ENCODE assay signal across 21 cellular contexts in genomic region chr9:36999728-37000333, GRCh38. TPM values are rescaled to one million over a fixed set of nuclear protein-coding genes. Genes with fewer than 3 reads are reported as not detected.
DNase-seq lines count a peak whose midpoint lies in the region; ATAC-seq, FAIRE-seq and TF ChIP-seq lines count a peak whose summit lies in the region.
"Had no signal": no experiment of that assay in that cellular context is flagged by ENCODE, and none has a peak within 500 bp of the region (broad histone marks: within the 10 kb centered on the region; RNA-seq: fewer than 3 reads in every experiment).

No MANE protein-coding gene starts in this region.

- intact Hi-C loops in CD14-positive monocyte (cut with micrococcal nuclease) (no loop called here), K562 (cut with micrococcal nuclease) (loop anchor here (5.0 kb wide), 3 partner anchors 262 to 412 kb away; no protein-coding TSS in a partner anchor)

- H3K79me2 ChIP-seq in K562 (ENCODE audit: control insufficient read depth, insufficient read depth, low read length), result no peaks in the 10 kb centered on the region

- H3K36me3 ChIP-seq in K562 (ENCODE audit: control insufficient read depth, insufficient read depth, low read length), result no peaks in the 10 kb centered on the region
- H3K36me3 ChIP-seq: transverse colon had no signal

- peaks cover 5 to 11% of the 10 kb centered on the region in 2 experiments; a peak in 3 of 5 replicates for H3K4me1 ChIP-seq in K562 (replicated peaks in 1 of 2; ENCODE audit: control insufficient read depth in 2 of 2, insufficient read depth in 2 of 2, low read length in 2 of 2)

- H3K36me3 Mint-ChIP-seq in CD14-positive monocyte (peaks cover 0 to 2% of the 10 kb centered on the region in 2 donors), endothelial cell (ENCODE audit: low read depth, unreplicated experiment) (no peaks in the 10 kb centered on the region)

- peak; percentile 29 for ATAC-seq in GM18502 (IDR thresholded peaks at IDR 0.05; ENCODE audit: poor library complexity, unreplicated experiment)
- peak; percentile 29 for ATAC-seq in HG03342 (IDR thresholded peaks at IDR 0.05; ENCODE audit: unreplicated experiment)
- ATAC-seq in K562, result peak; percentile 33; the same call in 1 of the 3 replicates
- no peak for ATAC-seq in HG03469 (IDR thresholded peaks at IDR 0.05; ENCODE audit: unreplicated experiment)
- ATAC-seq: right cardiac atrium, SK-N-SH treated with all-trans-retinoic acid at 6 μM for 48 hours had no signal

- DNase-seq in CD14-positive monocyte (ENCODE audit: low spot score) (no peak), K562 (ENCODE audit: extremely low read depth in 1 of 4, low spot score in 3 of 4) (peak in 1 of 4 experiments; percentile 6), caudate nucleus (lab: John Stamatoyannopoulos, UW) (no peak), endothelial cell (ENCODE audit: low spot score) (no peak)
- no peak for DNase-seq in effector CD4-positive, alpha-beta T cell
- DNase-seq: activated effector memory CD4-positive, alpha-beta T cell treated with Interleukin-2 at 50 U/mL for 16 hours; Calu3; GF-D8; NCI-H1436 treated with DMSO at 0.1 percent for 48 hours; right cardiac atrium; stimulated activated CD4-positive, alpha-beta T cell treated with anti-CD3 and anti-CD28 coated beads, Interleukin-4, amount 100 ng/mL, for 24 hours; transverse colon; WERI-Rb-1 had no signal

- TF ChIP-seq POLR2A in K562 (conservative IDR thresholded peaks at IDR 0.05), result no peak

- POLR2A ChIA-PET in K562 (lab: Yijun Ruan, JAX), result no interaction called here

- no peak for FAIRE-seq in K562 (lab: Jason Lieb, UNC)
- FAIRE-seq: colon had no signal

- TF ChIP-seq CTCF in CD14-positive monocyte (IDR thresholded peaks at IDR 0.05), result no peak
- TF ChIP-seq CTCF in K562 (IDR thresholded peaks at IDR 0.05 in 2 of 3, conservative IDR thresholded peaks at IDR 0.05 in 1 of 3; ENCODE audit: insufficient read depth in 2 of 3, low read depth in 1 of 3, low read length in 3 of 3), result peak; percentile 16 to 21 (median 19); a peak in 1 of 6 replicates
- TF ChIP-seq CTCF in endothelial cell (IDR thresholded peaks at IDR 0.05; ENCODE audit: unreplicated experiment), result no peak

- peak overlapping the region; percentile 32 to 40 for H3K4me3 Mint-ChIP-seq in CD14-positive monocyte
- H3K4me3 Mint-ChIP-seq in endothelial cell (ENCODE audit: unreplicated experiment), result no peak overlapping the region

- no peak overlapping the region for H3K9ac ChIP-seq in K562 (ENCODE audit: insufficient read depth in 1 of 2, low read depth in 2 of 2, low read length in 2 of 2)

- peak overlapping the region in 1 of 7 donors; percentile 7 for H3K27ac Mint-ChIP-seq in CD14-positive monocyte
- H3K27ac Mint-ChIP-seq in endothelial cell (ENCODE audit: unreplicated experiment), result no peak overlapping the region

- no peaks in the 10 kb centered on the region for H4K20me1 ChIP-seq in K562 (replicated peaks; ENCODE audit: control insufficient read depth, insufficient read depth, low read length)

- H2AFZ ChIP-seq in K562 (ENCODE audit: low read depth, low read length), result no peak overlapping the region

- in situ Hi-C loops in K562 (cut with MboI), result loop anchor here (5.0 kb wide), 1 partner anchor 402 kb away; no protein-coding TSS in a partner anchor

- BruUV-seq in K562 (replicated peaks; lab: Mats Ljungman, UMichigan), result no TSS peak

- no peak overlapping the region for H3K4me2 ChIP-seq in K562 (ENCODE audit: insufficient read depth, low read length)

- H3K9me1 ChIP-seq in K562 (ENCODE audit: control insufficient read depth, insufficient read depth, low read length), result no peaks in the 10 kb centered on the region

- H3K27ac ChIP-seq in K562 (ENCODE audit: extremely low read depth, low read depth, low read length) (no peak overlapping the region), caudate nucleus (ENCODE audit: low read depth, low read length) (no peak overlapping the region)
- H3K27ac ChIP-seq: epithelial cell of prostate, transverse colon, WERI-Rb-1 had no signal

- H3K9me3 ChIP-seq in K562 (replicated peaks; ENCODE audit: control insufficient read depth, insufficient read depth, low read depth, low read length), result no peaks in the 10 kb centered on the region
- H3K9me3 ChIP-seq: transverse colon had no signal

- H3K4me1 Mint-ChIP-seq in CD14-positive monocyte (peaks cover 5% of the 10 kb centered on the region), endothelial cell (ENCODE audit: unreplicated experiment) (peaks cover 5% of the 10 kb centered on the region)

- TF ChIP-seq EP300 in K562 (IDR thresholded peaks at IDR 0.05; ENCODE audit: low read length), result no peak

- H3K4me3 ChIP-seq in K562, result no peak overlapping the region
- H3K4me3 ChIP-seq: lung, transverse colon had no signal

- H3K27me3 ChIP-seq in K562 (ENCODE audit: control insufficient read depth in 2 of 2, insufficient read depth in 2 of 2, low read length in 2 of 2), result peaks cover 8 to 46% of the 10 kb centered on the region in 2 experiments; a peak in 4 of 5 replicates

- CTCF ChIA-PET in K562 (lab: Yijun Ruan, JAX; ENCODE audit: low intra/inter-chr PET ratio), result no interaction called here

- H3K9me3 Mint-ChIP-seq in CD14-positive monocyte (peaks cover 0 to 6% (median 0%) of the 10 kb centered on the region in 7 donors), endothelial cell (ENCODE audit: unreplicated experiment) (no peaks in the 10 kb centered on the region)

- no peak for TF ChIP-seq RAD21 in K562 (CRISPR knock-in tag; conservative IDR thresholded peaks at IDR 0.05 in 1 of 2, IDR thresholded peaks at IDR 0.05 in 1 of 2)

- WGBS in K562 (ENCODE audit: insufficient coverage, low coverage, missing lambda C conversion rate), result 3% methylated on average over 8 of the region's 8 CpGs

- H3K27me3 Mint-ChIP-seq in CD14-positive monocyte (ENCODE audit: low read depth in 3 of 3) (peaks cover 54 to 66% (median 57%) of the 10 kb centered on the region in 3 donors), endothelial cell (ENCODE audit: unreplicated experiment) (peaks cover 17% of the 10 kb centered on the region)

TF ChIP-seq in K562, 482 proteins besides CTCF, POLR2A, EP300 and RAD21:
- TF ChIP-seq SPI1 (IDR thresholded peaks at IDR 0.05; ENCODE audit: borderline replicate concordance, low read depth, low read length) (peak; percentile 48; the same call in 1 of the 2 replicates), SAFB (IDR thresholded peaks at IDR 0.05; ENCODE audit: borderline replicate concordance, low read depth, low read length) (no peak), ETV1 (tag; conservative IDR thresholded peaks at IDR 0.05; ENCODE audit: low read depth) (0 out of 2 replicates have a peak, but pooled peaks have one; percentile 15)

RNA-seq across cellular contexts. Expression of gene PAX5, which starts 34.2 kb away (rescaled TPM):
- polyA plus RNA-seq in CD14-positive monocyte (under 1 TPM in 1 of 2 donors, not detected in 1; 0.03 TPM), K562 (2011; rRNA removed) (not detected in 2 replicates), K562 (2014; fragmentation: Illumina TruSeq; extraction: Trizol) (not detected in 2 replicates), K562 (2014; fragmentation: Nextera tagmentation; extraction: Ambion mirVana) (not detected), K562 (2014; rRNA removed) (0.03 TPM in 1 of 2 replicates, not detected in the other)
- not detected in 2 replicates for total RNA-seq in K562 (2011; cell fraction: chromatin; rRNA removed; ENCODE audit: low replicate concordance)
- total RNA-seq in K562 (2011; cell fraction: nucleolus; rRNA removed), result not detected in 2 replicates
- total RNA-seq in K562 (2011; cell fraction: nucleoplasm; rRNA removed), result not detected in 2 replicates
- total RNA-seq in K562 (2014; rRNA removed) (not detected in 2 replicates), K562 (2014; rRNA removed; fragmentation: Illumina TruSeq; extraction: Trizol) (not detected in 2 replicates), K562 (2015; rRNA removed; fragmentation: Illumina TruSeq; extraction: Trizol) (not detected in 2 replicates), K562 (2021) (0.09 and 0.13 TPM in 2 replicates), endothelial cell (ENCODE audit: unreplicated experiment) (1.3 TPM)
- not detected in 2 replicates for polyA plus RNA-seq in K562 (2011; cell fraction: cytosol; rRNA removed)
- not detected in 2 replicates for polyA plus RNA-seq in K562 (2011; cell fraction: nucleus; rRNA removed)
- polyA plus RNA-seq in K562 (2012), result 0.04 and 0.11 TPM in 2 replicates
- not detected in 2 replicates for polyA minus RNA-seq in K562 (2011; rRNA and poly(A)+ RNA removed)
- not detected in 2 replicates for polyA minus RNA-seq in K562 (2011; cell fraction: cytosol; rRNA and poly(A)+ RNA removed)
- not detected in 2 replicates for polyA minus RNA-seq in K562 (2011; cell fraction: nucleus; rRNA and poly(A)+ RNA removed)
- total RNA-seq: Calu3 had no signal
- polyA plus RNA-seq: neural cell, right cardiac atrium had no signal

Comparison
In these comparisons a context has a peak if more than half of its experiments do, and no peak if none do; other contexts are left out.
1. CTCF ChIP-seq: peak in K562 (3 of 3); none in CD14-positive monocyte (single experiment) and endothelial cell (single experiment).